Comparison of ENCODE assay signal across 9 cellular contexts in genomic region chr10:104245066-104245632, GRCh38.
"Had no signal": no experiment of that assay in that cellular context is flagged by ENCODE, and none has a peak within 500 bp of the region (broad histone marks: within the 10 kb centered on the region; RNA-seq: fewer than 3 reads in every experiment).

No MANE protein-coding gene starts in this region.

- H2AFZ ChIP-seq: GM23338 had no signal

- ATAC-seq: GM23338, K562 had no signal

- H3K4me2 ChIP-seq: GM23338 had no signal

- H3K4me3 ChIP-seq: GM23338, K562 had no signal

- FAIRE-seq: H1, H54, HTR-8/SVneo, K562 had no signal

- H3K4me1 Mint-ChIP-seq: GM23338 had no signal

- H3K4me3 Mint-ChIP-seq: GM23338, H9 had no signal

- H3K27ac Mint-ChIP-seq: GM23338 had no signal

- DNase-seq: H9, HCEC 1CT, IMR-90, KG1 had no signal
